ENCODE assay signal across 8 cellular contexts in the genomic region with DNA sequence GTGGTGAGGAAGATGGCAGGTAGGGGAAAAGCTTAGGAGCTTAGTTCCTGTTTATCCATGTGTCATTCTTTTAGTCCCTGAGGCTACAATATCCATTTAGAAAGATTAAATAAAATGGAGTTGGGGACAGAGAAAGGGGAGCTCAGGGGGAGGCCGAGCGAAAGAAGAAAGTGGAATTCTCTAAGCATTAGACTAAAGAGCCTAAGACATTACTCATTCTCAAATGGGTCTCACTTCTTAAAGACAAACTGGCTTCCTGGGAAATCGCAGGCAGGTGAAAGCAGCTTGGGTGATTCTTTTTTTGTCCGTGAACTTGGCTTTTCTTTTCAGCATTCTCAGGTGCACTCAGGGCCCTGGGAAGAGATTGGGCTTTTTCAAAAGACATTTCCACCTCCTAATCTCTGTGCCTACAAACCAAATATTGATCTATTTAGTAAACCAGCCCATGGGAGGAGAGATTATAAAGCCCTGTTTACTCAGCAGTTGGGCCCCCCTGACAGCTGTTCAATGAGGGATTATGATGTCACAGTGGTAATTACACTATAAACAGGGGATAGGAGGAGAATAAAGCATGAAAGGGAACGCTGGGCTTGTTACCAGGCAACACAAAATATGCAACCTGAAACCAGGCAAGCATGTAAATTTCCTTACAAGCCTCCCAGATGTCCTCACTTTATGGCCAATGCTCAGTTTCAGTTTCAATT.
A peak's percentile ranks its signal among the peaks of the same experiment; 100 is the strongest.
DNase-seq lines count a peak whose midpoint lies in the region; ATAC-seq and TF ChIP-seq lines count a peak whose summit lies in the region.

No MANE protein-coding gene starts in this region.

- H3K9ac ChIP-seq in HUES64 (ENCODE audit: low read depth, low read length), result peak overlapping the region; percentile 38; the same call in 1 of the 2 replicates

- ATAC-seq in GM19467 (IDR thresholded peaks at IDR 0.05; ENCODE audit: unreplicated experiment) (no peak), HG03097 (IDR thresholded peaks at IDR 0.05; ENCODE audit: low FRiP score, unreplicated experiment) (no peak)
- ATAC-seq in stimulated activated memory B cell treated with anti-CD40 and anti-IgM and Interleukin-4, amounts not matched to agents 10 μg/mL and 1 μg/mL and 100 μg/mL, for 72 hours, result no peak

- peaks cover 9% of the 10 kb centered on the region for H3K27me3 Mint-ChIP-seq in stimulated activated memory B cell treated with anti-CD40 and anti-IgM and Interleukin-4, amounts not matched to agents 10 μg/mL and 1 μg/mL and 100 μg/mL, for 72 hours

- DNase-seq in DMS 273 treated with DMSO at 0.1 percent for 48 hours (lab: John Stamatoyannopoulos, UW) (peak; percentile 94), RWPE1 (ENCODE audit: low spot score) (peak; percentile 81), foreskin fibroblast (peak; percentile 70 to 86), retinal pigment epithelial cell (ENCODE audit: low read depth) (peak; percentile 80)

- H3K27ac Mint-ChIP-seq in stimulated activated memory B cell treated with anti-CD40 and anti-IgM and Interleukin-4, amounts not matched to agents 10 μg/mL and 1 μg/mL and 100 μg/mL, for 72 hours, result no peak overlapping the region

- peaks cover 4% of the 10 kb centered on the region for H3K9me3 Mint-ChIP-seq in stimulated activated memory B cell treated with anti-CD40 and anti-IgM and Interleukin-4, amounts not matched to agents 10 μg/mL and 1 μg/mL and 100 μg/mL, for 72 hours

- CTCF ChIA-PET in RWPE1 (lab: Yijun Ruan, JAX), result interaction anchor here (0.5 to 1.9 kb wide), 15 partner anchors 9 to 1855 kb away, joined by 3 to 7 read pairs (median 3); no protein-coding TSS in a partner anchor

- H3K36me3 Mint-ChIP-seq in stimulated activated memory B cell treated with anti-CD40 and anti-IgM and Interleukin-4, amounts not matched to agents 10 μg/mL and 1 μg/mL and 100 μg/mL, for 72 hours, result no peaks in the 10 kb centered on the region

- POLR2A ChIA-PET in RWPE1 (lab: Yijun Ruan, JAX; ENCODE audit: low non-redundant PET), result no interaction called here

- no peaks in the 10 kb centered on the region for H3K9me3 ChIP-seq in HUES64 (ENCODE audit: insufficient read depth, low read depth, low read length)

- TF ChIP-seq CTCF in RWPE1 (conservative IDR thresholded peaks at IDR 0.05; ENCODE audit: low read depth) (no peak), foreskin fibroblast (IDR thresholded peaks at IDR 0.05; ENCODE audit: low read depth, low read length) (no peak), retinal pigment epithelial cell (conservative IDR thresholded peaks at IDR 0.05; ENCODE audit: low read depth, low read length) (no peak)

- H3K4me1 Mint-ChIP-seq in stimulated activated memory B cell treated with anti-CD40 and anti-IgM and Interleukin-4, amounts not matched to agents 10 μg/mL and 1 μg/mL and 100 μg/mL, for 72 hours, result peaks cover 20% of the 10 kb centered on the region

- no peaks in the 10 kb centered on the region for H3K27me3 ChIP-seq in HUES64 (ENCODE audit: insufficient read depth, low read length)

- peaks cover 24% of the 10 kb centered on the region for H3K4me1 ChIP-seq in HUES64 (ENCODE audit: insufficient read depth, low read length)

- H3K27ac ChIP-seq in HUES64 (ENCODE audit: low read depth, low read length) (peak overlapping the region; percentile 74), RWPE1 (no peak overlapping the region)

- 17% methylated on average over 3 of the region's 5 CpGs for WGBS in HUES64

- H3K4me3 ChIP-seq in HUES64 (ENCODE audit: low read length) (no peak overlapping the region), foreskin fibroblast (ENCODE audit: low read depth in 1 of 2, low read length in 2 of 2) (peak overlapping the region; percentile 15 to 28), retinal pigment epithelial cell (ENCODE audit: low read length) (peak overlapping the region; percentile 0)

- H3K4me3 Mint-ChIP-seq in stimulated activated memory B cell treated with anti-CD40 and anti-IgM and Interleukin-4, amounts not matched to agents 10 μg/mL and 1 μg/mL and 100 μg/mL, for 72 hours, result no peak overlapping the region

- H3K36me3 ChIP-seq in HUES64 (ENCODE audit: insufficient read depth, low read length), result no peaks in the 10 kb centered on the region
